In genomic region chr14:37969511-37969979, GRCh38 we compare ENCODE assay signal across 17 cellular contexts.
"Had no signal": no experiment of that assay in that cellular context is flagged by ENCODE, and none has a peak within 500 bp of the region (broad histone marks: within the 10 kb centered on the region; RNA-seq: fewer than 3 reads in every experiment).

No MANE protein-coding gene starts in this region.

- H3K4me2 ChIP-seq: neural progenitor cell had no signal

- H3K27me3 ChIP-seq: ascending aorta, gastroesophageal sphincter, heart right ventricle, neural progenitor cell, ovary, tibial artery had no signal

- H3K9ac ChIP-seq: neural progenitor cell had no signal

- H3K36me3 ChIP-seq: ascending aorta, gastroesophageal sphincter, heart right ventricle, neural progenitor cell, ovary, tibial artery had no signal

- H3K27ac ChIP-seq: ascending aorta, gastroesophageal sphincter, heart right ventricle, neural progenitor cell, ovary, tibial artery had no signal

- H3K9me3 ChIP-seq: ascending aorta, ovary, tibial artery had no signal

- DNase-seq: activated CD4-positive, alpha-beta T cell treated with anti-CD3 and anti-CD28 coated beads, Interleukin-2, amount 10 ng/mL, durations not matched to agents 7 days and 5 days; activated CD4-positive, CD25-positive, alpha-beta regulatory T cell; activated CD8-positive, alpha-beta memory T cell treated with anti-CD3 and anti-CD28 coated beads, Interleukin-2, amount 50 U/mL, for 48 hours; activated gamma-delta T cell; activated naive CD8-positive, alpha-beta T cell treated with anti-CD3 and anti-CD28 coated beads for 36 hours; activated T-cell treated with anti-CD3 and anti-CD28 coated beads, Interleukin-2, amount 50 U/mL, for 72 hours; erythroblast; heart right ventricle; left colon; midbrain; ovary; stimulated activated CD4-positive, alpha-beta T cell treated with anti-CD3 and anti-CD28 coated beads, Interleukin-2, amount 100 ng/mL, for 48 hours; tibial artery had no signal

- H3K4me1 ChIP-seq: ascending aorta, heart right ventricle, neural progenitor cell, tibial artery had no signal

- H3K4me3 ChIP-seq: ascending aorta, gastroesophageal sphincter, heart right ventricle, neural progenitor cell, ovary, tibial artery had no signal

- ATAC-seq: activated T-cell treated with anti-CD3 and anti-CD28 coated beads, Interleukin-2, amount 50 U/mL, for 72 hours; gastroesophageal sphincter; heart right ventricle; left colon; stimulated activated memory B cell treated with anti-CD40 and anti-IgM and Interleukin-4, amounts not matched to agents 10 μg/mL and 1 μg/mL and 100 μg/mL, for 72 hours had no signal

- H2AFZ ChIP-seq: neural progenitor cell had no signal
